In genomic region chr2:176121377-176122111, GRCh38 we compare ENCODE assay signal across 14 cellular contexts. TPM values are rescaled to one million over a fixed set of nuclear protein-coding genes. Genes with fewer than 3 reads are reported as not detected.
DNase-seq lines count a peak whose midpoint lies in the region; TF ChIP-seq lines count a peak whose summit lies in the region.
"Had no signal": no experiment of that assay in that cellular context is flagged by ENCODE, and none has a peak within 500 bp of the region (broad histone marks: within the 10 kb centered on the region; RNA-seq: fewer than 3 reads in every experiment).

No MANE protein-coding gene starts in this region.

- peaks cover 4% of the 10 kb centered on the region for H3K4me1 Mint-ChIP-seq in activated naive CD4-positive, alpha-beta T cell treated with anti-CD3 and anti-CD28 coated beads, Interleukin-2, amount 10 ng/mL, durations not matched to agents 7 days and 5 days
- no peaks in the 10 kb centered on the region for H3K4me1 Mint-ChIP-seq in endodermal cell

- H2BK5ac ChIP-seq in neuronal stem cell (ENCODE audit: low read length), result no peak overlapping the region

- peaks cover 100% of the 10 kb centered on the region for H3K27me3 ChIP-seq in endodermal cell (ENCODE audit: control insufficient read depth, insufficient read depth, low read length, poor library complexity, severe bottlenecking)
- peaks cover 66 to 99% (median 97%) of the 10 kb centered on the region in 3 experiments for H3K27me3 ChIP-seq in neuronal stem cell (ENCODE audit: control insufficient read depth in 3 of 3, insufficient read depth in 3 of 3, low read depth in 1 of 3, low read length in 3 of 3)
- no peaks in the 10 kb centered on the region for H3K27me3 ChIP-seq in uterus

- no peaks in the 10 kb centered on the region for H3K4me1 ChIP-seq in endodermal cell (ENCODE audit: control insufficient read depth, insufficient read depth, low read length)
- no peaks in the 10 kb centered on the region for H3K4me1 ChIP-seq in neuronal stem cell (ENCODE audit: control insufficient read depth in 2 of 2, insufficient read depth in 1 of 2, low read depth in 1 of 2, low read length in 2 of 2)
- no peaks in the 10 kb centered on the region for H3K4me1 ChIP-seq in uterus

- no peak overlapping the region for H2BK15ac ChIP-seq in neuronal stem cell (ENCODE audit: low read length)

- H3K4me3 ChIP-seq in endodermal cell (ENCODE audit: low read length) (no peak overlapping the region), neuronal stem cell (ENCODE audit: low read length in 2 of 2) (no peak overlapping the region), uterus (peak overlapping the region; percentile 51 to 78)

- peaks cover 8% of the 10 kb centered on the region for H3K9me3 ChIP-seq in endodermal cell (ENCODE audit: control insufficient read depth, low read length)
- H3K9me3 ChIP-seq in neuronal stem cell (replicated peaks in 1 of 2; ENCODE audit: control insufficient read depth in 2 of 2, insufficient read depth in 1 of 2, low read depth in 1 of 2, low read length in 2 of 2), result peaks cover 5 to 7% of the 10 kb centered on the region in 2 donors
- no peaks in the 10 kb centered on the region for H3K9me3 ChIP-seq in uterus
- H3K9me3 ChIP-seq: right lobe of liver had no signal

- no peak overlapping the region for H2BK120ac ChIP-seq in neuronal stem cell (ENCODE audit: low read depth, low read length)

- peaks cover 4% of the 10 kb centered on the region for H3K9me3 Mint-ChIP-seq in activated naive CD4-positive, alpha-beta T cell treated with anti-CD3 and anti-CD28 coated beads, Interleukin-2, amount 10 ng/mL, durations not matched to agents 7 days and 5 days
- H3K9me3 Mint-ChIP-seq in endodermal cell, result peaks cover 8% of the 10 kb centered on the region

- H4K8ac ChIP-seq in neuronal stem cell (ENCODE audit: low read depth, low read length), result no peak overlapping the region

- peaks cover 5% of the 10 kb centered on the region for H3K36me3 Mint-ChIP-seq in activated naive CD4-positive, alpha-beta T cell treated with anti-CD3 and anti-CD28 coated beads, Interleukin-2, amount 10 ng/mL, durations not matched to agents 7 days and 5 days
- H3K36me3 Mint-ChIP-seq in endodermal cell (ENCODE audit: low read depth), result no peaks in the 10 kb centered on the region

- peak overlapping the region; percentile 95 for H2AFZ ChIP-seq in neuronal stem cell (ENCODE audit: low read length)

- H2BK12ac ChIP-seq in neuronal stem cell (ENCODE audit: low read length), result no peak overlapping the region

- no peak overlapping the region for H4K91ac ChIP-seq in neuronal stem cell (ENCODE audit: low read depth, low read length, poor library complexity)

- no peak overlapping the region for H3K4ac ChIP-seq in neuronal stem cell (ENCODE audit: low read length)

- H3K9ac ChIP-seq in endodermal cell (ENCODE audit: extremely low read depth, low read length, poor library complexity, severe bottlenecking), result no peak overlapping the region
- H3K9ac ChIP-seq in neuronal stem cell (ENCODE audit: low read depth, low read length, poor library complexity), result no peak overlapping the region

- no peak overlapping the region for H3K4me3 Mint-ChIP-seq in activated naive CD4-positive, alpha-beta T cell treated with anti-CD3 and anti-CD28 coated beads, Interleukin-2, amount 10 ng/mL, durations not matched to agents 7 days and 5 days
- no peak overlapping the region for H3K4me3 Mint-ChIP-seq in endodermal cell

- no peak overlapping the region for H3K14ac ChIP-seq in neuronal stem cell (ENCODE audit: low read length)

- H2AK5ac ChIP-seq in neuronal stem cell (ENCODE audit: low read depth, low read length), result no peak overlapping the region

- H3K27ac ChIP-seq in endodermal cell (ENCODE audit: low read depth, low read length), result no peak overlapping the region
- no peak overlapping the region for H3K27ac ChIP-seq in neuronal stem cell (replicated peaks; ENCODE audit: low read length)
- peak overlapping the region; percentile 98 to 99 for H3K27ac ChIP-seq in uterus
- H3K27ac ChIP-seq: right lobe of liver had no signal

- no peak for TF ChIP-seq CTCF in endodermal cell (conservative IDR thresholded peaks at IDR 0.05)
- TF ChIP-seq CTCF in uterus (IDR thresholded peaks at IDR 0.05), result no peak

- no peak overlapping the region for H3K23ac ChIP-seq in neuronal stem cell (ENCODE audit: low read depth, low read length, poor library complexity)

- peaks cover 96% of the 10 kb centered on the region for H3K27me3 Mint-ChIP-seq in activated naive CD4-positive, alpha-beta T cell treated with anti-CD3 and anti-CD28 coated beads, Interleukin-2, amount 10 ng/mL, durations not matched to agents 7 days and 5 days
- peaks cover 99% of the 10 kb centered on the region for H3K27me3 Mint-ChIP-seq in endodermal cell (ENCODE audit: insufficient read depth)

- intact Hi-C loops in uterus (cut with DNase I; ENCODE audit: low total_unique reads), result loop anchor here (10.0 kb wide), 2 partner anchors 693 to 1143 kb away; partner anchors contain the start of gene NFE2L2
- intact Hi-C loops in head of caudate nucleus (cut with DNase I), result no loop called here

- DNase-seq in activated naive CD4-positive, alpha-beta T cell treated with anti-CD3 and anti-CD28 coated beads, Interleukin-2, amount 10 ng/mL, durations not matched to agents 7 days and 5 days, result no peak
- DNase-seq in activated naive CD4-positive, alpha-beta T cell (lab: John Stamatoyannopoulos, UW), result no peak
- DNase-seq in endodermal cell, result peak; percentile 75
- DNase-seq in neuronal stem cell (ENCODE audit: low spot score), result no peak
- DNase-seq in uterus, result peak; percentile 24 to 37
- no peak for DNase-seq in OCI-M1 (lab: John Stamatoyannopoulos, UW)
- no peak for DNase-seq in 8988T
- DNase-seq in head of caudate nucleus, result no peak
- DNase-seq: activated CD8-positive, alpha-beta T cell treated with anti-CD3 and anti-CD28 coated beads, Interleukin-2, amount 10 ng/mL, durations not matched to agents 7 days and 5 days; left colon; MM.1S; right lobe of liver had no signal

- H3K18ac ChIP-seq in neuronal stem cell (ENCODE audit: low read length), result no peak overlapping the region

- no peaks in the 10 kb centered on the region for H3K36me3 ChIP-seq in endodermal cell (ENCODE audit: control insufficient read depth, insufficient read depth, low read length)
- H3K36me3 ChIP-seq in neuronal stem cell (replicated peaks in 1 of 2; ENCODE audit: control insufficient read depth in 2 of 2, insufficient read depth in 2 of 2, low read length in 2 of 2), result no peaks in the 10 kb centered on the region
- H3K36me3 ChIP-seq in uterus, result no peaks in the 10 kb centered on the region
- H3K36me3 ChIP-seq: right lobe of liver had no signal

- WGBS in endodermal cell (ENCODE audit: insufficient coverage in 1 of 2, insufficient read length in 1 of 2), 2 experiments, result 4 to 7% methylated on average over 10 to 49 of the region's 52 CpGs
- no CpG with 5 or more reads among the region's 52 CpGs for WGBS in neuronal stem cell (ENCODE audit: extremely low coverage in 2 of 2, insufficient read length in 2 of 2, insufficient replicate concordance in 1 of 2), 2 donors

- H3K79me1 ChIP-seq in neuronal stem cell (ENCODE audit: low read depth, low read length), result no peaks in the 10 kb centered on the region

- H3K4me2 ChIP-seq in neuronal stem cell (ENCODE audit: insufficient read depth, low read length, poor library complexity, severe bottlenecking), result no peak overlapping the region

- no peak for TF ChIP-seq POLR2A in uterus (IDR thresholded peaks at IDR 0.05)

- CTCF ChIA-PET in activated naive CD4-positive, alpha-beta T cell treated with anti-CD3 and anti-CD28 coated beads, Interleukin-2, amount 10 ng/mL, durations not matched to agents 7 days and 5 days (lab: Charles Lee), result interaction anchor here (0.7 to 1.9 kb wide), 8 partner anchors 10 to 515 kb away, joined by 3 to 5 read pairs (median 3); no protein-coding TSS in a partner anchor

- peak overlapping the region; percentile 80 for H3K27ac Mint-ChIP-seq in activated naive CD4-positive, alpha-beta T cell treated with anti-CD3 and anti-CD28 coated beads, Interleukin-2, amount 10 ng/mL, durations not matched to agents 7 days and 5 days
- H3K27ac Mint-ChIP-seq in endodermal cell, result no peak overlapping the region
- H3K27ac Mint-ChIP-seq: activated CD8-positive, alpha-beta T cell treated with anti-CD3 and anti-CD28 coated beads, Interleukin-2, amount 10 ng/mL, durations not matched to agents 7 days and 5 days; stimulated activated naive CD8-positive, alpha-beta T cell treated with anti-CD3 and anti-CD28 coated beads, Interleukin-15, amount 100 ng/mL, for 72 hours had no signal

RNA-seq across cellular contexts. Expression of gene HOXD9, which starts 1.0 kb away (rescaled TPM):
- total RNA-seq in endodermal cell (not detected), uterus (10 to 100 TPM in 3 of 4 donors, 1 to 10 TPM in 1; 3.8 to 78.1 (median 46.4) TPM)
- polyA plus RNA-seq in endodermal cell (2013, experiment 1 of 2), result 5.2 TPM
- polyA plus RNA-seq in endodermal cell (2013, experiment 2 of 2), result 2.4 TPM
- not detected for polyA plus RNA-seq in neuronal stem cell (2013, experiment 1 of 2)
- polyA plus RNA-seq in neuronal stem cell (2013, experiment 2 of 2), result not detected
- total RNA-seq: activated CD8-positive, alpha-beta T cell treated with anti-CD3 and anti-CD28 coated beads, Interleukin-2, amount 10 ng/mL, durations not matched to agents 7 days and 5 days; bronchial epithelial cell had no signal

RNA-seq across cellular contexts. Expression of gene HOXD10, which starts 5.0 kb away (rescaled TPM):
- total RNA-seq in endodermal cell (not detected), uterus (10 to 100 TPM in 3 of 4 donors, 1 to 10 TPM in 1; 6.8 to 81.0 (median 53.6) TPM)
- polyA plus RNA-seq in endodermal cell (2013, experiment 1 of 2), result 3.9 TPM
- polyA plus RNA-seq in endodermal cell (2013, experiment 2 of 2), result 2.7 TPM
- polyA plus RNA-seq in neuronal stem cell (2013, experiment 1 of 2), result not detected
- not detected for polyA plus RNA-seq in neuronal stem cell (2013, experiment 2 of 2)
- total RNA-seq: activated CD8-positive, alpha-beta T cell treated with anti-CD3 and anti-CD28 coated beads, Interleukin-2, amount 10 ng/mL, durations not matched to agents 7 days and 5 days; bronchial epithelial cell; right lobe of liver had no signal

RNA-seq across cellular contexts. Expression of gene HOXD8, which starts 8.0 kb away (rescaled TPM):
- total RNA-seq in endodermal cell (not detected), uterus (10 to 100 TPM; 25.8 to 75.6 (median 48.0) TPM)
- polyA plus RNA-seq in endodermal cell (2013, experiment 1 of 2), result 3.6 TPM
- 2.2 TPM for polyA plus RNA-seq in endodermal cell (2013, experiment 2 of 2)
- not detected for polyA plus RNA-seq in neuronal stem cell (2013, experiment 1 of 2)
- polyA plus RNA-seq in neuronal stem cell (2013, experiment 2 of 2), result not detected
- total RNA-seq: activated CD8-positive, alpha-beta T cell treated with anti-CD3 and anti-CD28 coated beads, Interleukin-2, amount 10 ng/mL, durations not matched to agents 7 days and 5 days; bronchial epithelial cell had no signal

RNA-seq across cellular contexts. Expression of gene HOXD11, which starts 14.5 kb away (rescaled TPM):
- total RNA-seq in endodermal cell, result not detected
- polyA plus RNA-seq in endodermal cell (2013, experiment 1 of 2), result 3.8 TPM
- 2.4 TPM for polyA plus RNA-seq in endodermal cell (2013, experiment 2 of 2)
- polyA plus RNA-seq in neuronal stem cell (2013, experiment 1 of 2), result not detected
- polyA plus RNA-seq in neuronal stem cell (2013, experiment 2 of 2), result not detected
- total RNA-seq in uterus, result 10 to 100 TPM in 1 of 4 donors, 1 to 10 TPM in 1, under 1 TPM in 1, not detected in 1; 0.88 to 34.6 (median 8.6) TPM
- total RNA-seq: activated CD8-positive, alpha-beta T cell treated with anti-CD3 and anti-CD28 coated beads, Interleukin-2, amount 10 ng/mL, durations not matched to agents 7 days and 5 days; bronchial epithelial cell; right lobe of liver had no signal

RNA-seq across cellular contexts. Expression of gene HOXD12, which starts 21.9 kb away (rescaled TPM):
- total RNA-seq in endodermal cell, result not detected
- 0.18 TPM for polyA plus RNA-seq in endodermal cell (2013, experiment 1 of 2)
- 0.50 TPM for polyA plus RNA-seq in endodermal cell (2013, experiment 2 of 2)
- polyA plus RNA-seq in neuronal stem cell (2013, experiment 1 of 2), result not detected
- not detected for polyA plus RNA-seq in neuronal stem cell (2013, experiment 2 of 2)
- under 1 TPM in 1 of 4 donors, not detected in 3; 0.76 TPM for total RNA-seq in uterus
- total RNA-seq: activated CD8-positive, alpha-beta T cell treated with anti-CD3 and anti-CD28 coated beads, Interleukin-2, amount 10 ng/mL, durations not matched to agents 7 days and 5 days; bronchial epithelial cell; left colon; right lobe of liver had no signal

Comparison
In these comparisons a context has a peak if more than half of its experiments do, and no peak if none do; other contexts are left out.
1. DNase-seq: peak in endodermal cell (single experiment) and uterus (2 of 2); none in activated naive CD4-positive, alpha-beta T cell treated with anti-CD3 and anti-CD28 coated beads, Interleukin-2, amount 10 ng/mL, durations not matched to agents 7 days and 5 days (single experiment), activated naive CD4-positive, alpha-beta T cell (0 of 4), neuronal stem cell (single experiment), OCI-M1 (single experiment), 8988T (single experiment) and head of caudate nucleus (0 of 42).
2. H3K27ac ChIP-seq: peak in uterus (2 of 2); none in endodermal cell (single experiment) and neuronal stem cell (single experiment).
3. H3K4me3 ChIP-seq: peak in uterus (2 of 2); none in endodermal cell (single experiment) and neuronal stem cell (0 of 2).
4. RNA of gene HOXD9, which starts 1.0 kb away (total RNA-seq): 3.8 to 78.1 TPM in uterus; not detected in endodermal cell; every median in the first group is over 4 times any median in the second.
5. RNA of gene HOXD10, which starts 5.0 kb away (total RNA-seq): 6.8 to 81.0 TPM in uterus; not detected in endodermal cell; every median in the first group is over 4 times any median in the second.
6. RNA of gene HOXD8, which starts 8.0 kb away (total RNA-seq): 25.8 to 75.6 TPM in uterus; not detected in endodermal cell; every median in the first group is over 10 times any median in the second.